15 cellular contexts compared by ENCODE assay signal in genomic region chr3:185071401-185071800, GRCh38.
DNase-seq lines count a peak whose midpoint lies in the region; ATAC-seq and TF ChIP-seq lines count a peak whose summit lies in the region.
"Had no signal": no experiment of that assay in that cellular context is flagged by ENCODE, and none has a peak within 500 bp of the region (broad histone marks: within the 10 kb centered on the region; RNA-seq: fewer than 3 reads in every experiment).

No MANE protein-coding gene starts in this region.

- H3K27ac ChIP-seq in brain microvascular endothelial cell: no peak overlapping the region
- no peak overlapping the region for H3K27ac ChIP-seq in neural progenitor cell
- H3K27ac ChIP-seq in uterus: no peak overlapping the region
- H3K27ac ChIP-seq: 22Rv1, Peyer's patch had no signal

- TF ChIP-seq CTCF in brain microvascular endothelial cell (IDR thresholded peaks at IDR 0.05; ENCODE audit: low read depth, low read length, missing control alignments): peak; percentile 10
- TF ChIP-seq CTCF in neural progenitor cell (IDR thresholded peaks at IDR 0.05): no peak
- no peak for TF ChIP-seq CTCF in uterus (IDR thresholded peaks at IDR 0.05)

- intact Hi-C loops in uterus (cut with DNase I; ENCODE audit: low total_unique reads): no loop called here

- DNase-seq in DMS 273 (lab: John Stamatoyannopoulos, UW; ENCODE audit: unreplicated experiment): peak; percentile 50
- no peak for DNase-seq in DMS 273 treated with DMSO at 0.1 percent for 48 hours (lab: John Stamatoyannopoulos, UW)
- no peak for DNase-seq in brain microvascular endothelial cell
- DNase-seq in neural progenitor cell (ENCODE audit: low spot score): no peak
- DNase-seq in NCI-H2227 treated with DMSO at 0.1 percent for 48 hours (lab: John Stamatoyannopoulos, UW): no peak
- DNase-seq in uterus: no peak
- DNase-seq: Kasumi-1, MV-4-11, NCI-H2081 treated with DMSO at 0.1 percent for 48 hours, Peyer's patch, SHP77, T-helper 17 cell had no signal

- H3K9me3 ChIP-seq in neural progenitor cell (ENCODE audit: low read depth): no peaks in the 10 kb centered on the region
- no peaks in the 10 kb centered on the region for H3K9me3 ChIP-seq in uterus
- H3K9me3 ChIP-seq: Peyer's patch had no signal

- no peak overlapping the region for H3K4me3 Mint-ChIP-seq in neural progenitor cell
- H3K4me3 Mint-ChIP-seq: T-helper 17 cell had no signal

- peak overlapping the region; percentile 79 for H2AFZ ChIP-seq in neural progenitor cell (replicated peaks)

- H3K36me3 Mint-ChIP-seq in neural progenitor cell: no peaks in the 10 kb centered on the region

- H3K36me3 ChIP-seq in brain microvascular endothelial cell (replicated peaks): no peaks in the 10 kb centered on the region
- no peaks in the 10 kb centered on the region for H3K36me3 ChIP-seq in neural progenitor cell
- H3K36me3 ChIP-seq in uterus: no peaks in the 10 kb centered on the region
- H3K36me3 ChIP-seq: Peyer's patch had no signal

- no peaks in the 10 kb centered on the region for H3K79me2 ChIP-seq in neural progenitor cell (ENCODE audit: low read depth)

- H3K27me3 Mint-ChIP-seq in neural progenitor cell (ENCODE audit: insufficient read depth, low read depth): no peaks in the 10 kb centered on the region

- H4K20me1 ChIP-seq in neural progenitor cell (ENCODE audit: low read depth): no peaks in the 10 kb centered on the region

- in situ Hi-C loops in brain microvascular endothelial cell (cut with HindIII; ENCODE audit: low pct_ligation_motif_present, low sequenced_read_pairs): no loop called here

- no peak overlapping the region for H3K27ac Mint-ChIP-seq in neural progenitor cell
- H3K27ac Mint-ChIP-seq: T-helper 17 cell had no signal

- no peak for TF ChIP-seq EP300 in Ishikawa (IDR thresholded peaks at IDR 0.05; ENCODE audit: borderline replicate concordance)

- TF ChIP-seq RAD21 in Ishikawa (IDR thresholded peaks at IDR 0.05; ENCODE audit: low read depth): peak; percentile 3; the same call in 1 of the 2 replicates

- no peaks in the 10 kb centered on the region for H3K27me3 ChIP-seq in brain microvascular endothelial cell (replicated peaks)
- no peaks in the 10 kb centered on the region for H3K27me3 ChIP-seq in neural progenitor cell
- H3K27me3 ChIP-seq in uterus: no peaks in the 10 kb centered on the region
- H3K27me3 ChIP-seq: Peyer's patch had no signal

- peaks cover 15% of the 10 kb centered on the region for H3K4me1 ChIP-seq in neural progenitor cell
- H3K4me1 ChIP-seq in uterus: no peaks in the 10 kb centered on the region

- H3K4me1 Mint-ChIP-seq in neural progenitor cell: peaks cover 18% of the 10 kb centered on the region
- H3K4me1 Mint-ChIP-seq: T-helper 17 cell had no signal

- no peak for ATAC-seq in GM19328 (IDR thresholded peaks at IDR 0.05; ENCODE audit: unreplicated experiment)
- ATAC-seq: T-helper 17 cell had no signal

- no peaks in the 10 kb centered on the region for H3K9me3 Mint-ChIP-seq in neural progenitor cell

- no peak for TF ChIP-seq POLR2A in uterus (IDR thresholded peaks at IDR 0.05)

- H3K4me3 ChIP-seq in brain microvascular endothelial cell (ENCODE audit: low read depth, low read length): no peak overlapping the region
- no peak overlapping the region for H3K4me3 ChIP-seq in neural progenitor cell
- no peak overlapping the region for H3K4me3 ChIP-seq in uterus
- H3K4me3 ChIP-seq: Peyer's patch had no signal

- peaks cover 5% of the 10 kb centered on the region for H3F3A ChIP-seq in neural progenitor cell (ENCODE audit: low read depth)

- H3K9ac ChIP-seq in neural progenitor cell: no peak overlapping the region

- H3K4me2 ChIP-seq in neural progenitor cell: no peak overlapping the region

TF ChIP-seq in Ishikawa, 13 proteins besides CTCF, POLR2A, EP300 and RAD21:
- TF ChIP-seq USF1 (IDR thresholded peaks at IDR 0.05): no peak
